Comparison of ENCODE assay signal across 15 cellular contexts in genomic region chr7:150845471-150845870, GRCh38. TPM values are rescaled to one million over a fixed set of nuclear protein-coding genes. Genes with fewer than 3 reads are reported as not detected.
DNase-seq lines count a peak whose midpoint lies in the region; ATAC-seq and TF ChIP-seq lines count a peak whose summit lies in the region.
"Had no signal": no experiment of that assay in that cellular context is flagged by ENCODE, and none has a peak within 500 bp of the region (broad histone marks: within the 10 kb centered on the region; RNA-seq: fewer than 3 reads in every experiment).

No MANE protein-coding gene starts in this region.

- H3K36me3 ChIP-seq in SJCRH30 (no peaks in the 10 kb centered on the region), heart right ventricle (no peaks in the 10 kb centered on the region)
- H3K36me3 ChIP-seq: lower lobe of right lung had no signal

- 5 to 9% methylated on average over 4 of the region's 4 CpGs for WGBS in heart right ventricle, 2 donors

- H3K36me3 Mint-ChIP-seq in activated CD4-positive, alpha-beta memory T cell treated with anti-CD3 and anti-CD28 coated beads, Interleukin-2, amount 10 ng/mL, durations not matched to agents 7 days and 5 days (ENCODE audit: low read depth): no peaks in the 10 kb centered on the region
- H3K36me3 Mint-ChIP-seq in CD4-positive, alpha-beta T cell (ENCODE audit: low read depth): no peaks in the 10 kb centered on the region
- H3K36me3 Mint-ChIP-seq: natural killer cell had no signal

- ATAC-seq in heart right ventricle (peak; percentile 56 to 91 (median 86)), HG03135 (IDR thresholded peaks at IDR 0.05; ENCODE audit: unreplicated experiment) (no peak)
- no peak for ATAC-seq in CD4-positive, alpha-beta T cell (ENCODE audit: poor library complexity)
- ATAC-seq: natural killer cell had no signal

- DNase-seq in AG10803 (ENCODE audit: low read depth): peak; percentile 4
- DNase-seq in SJCRH30: peak; percentile 17 to 32
- peak; percentile 60 to 61 for DNase-seq in heart right ventricle
- DNase-seq in nucleus accumbens (lab: John Stamatoyannopoulos, UW): peak in 31 of 56 donors; percentile 3 to 65 (median 26)
- DNase-seq in GM20000 (ENCODE audit: low spot score): no peak
- DNase-seq in activated CD4-positive, alpha-beta memory T cell treated with anti-CD3 and anti-CD28 coated beads, Interleukin-2, amount 10 ng/mL, durations not matched to agents 7 days and 5 days: no peak
- DNase-seq in CD4-positive, alpha-beta T cell: no peak
- DNase-seq: ACHN; activated CD8-positive, alpha-beta memory T cell treated with anti-CD3 and anti-CD28 coated beads, Interleukin-2, amount 50 U/mL, for 4 hours; activated gamma-delta T cell; foreskin fibroblast; lower lobe of right lung; natural killer cell had no signal

- intact Hi-C loops in heart right ventricle (cut with DNase I): loop anchor here in 1 of 10 donors (5.0 kb wide), 1 partner anchor 48 kb away; no protein-coding TSS in a partner anchor
- intact Hi-C loops in CD4-positive, alpha-beta T cell (cut with DNase I, micrococcal nuclease): no loop called here

- H3K9me3 ChIP-seq in SJCRH30 (replicated peaks) (no peaks in the 10 kb centered on the region), heart right ventricle (no peaks in the 10 kb centered on the region)
- H3K9me3 ChIP-seq in CD4-positive, alpha-beta T cell (ENCODE audit: control insufficient read depth, low read length): no peaks in the 10 kb centered on the region
- H3K9me3 ChIP-seq: lower lobe of right lung had no signal

- H3K27me3 ChIP-seq in SJCRH30: peaks cover 25% of the 10 kb centered on the region
- peaks cover 0 to under 1% (median 0%) of the 10 kb centered on the region in 7 donors for H3K27me3 ChIP-seq in heart right ventricle
- no peaks in the 10 kb centered on the region for H3K27me3 ChIP-seq in CD4-positive, alpha-beta T cell (ENCODE audit: control insufficient read depth, insufficient read depth, low read length)

- H3K27ac Mint-ChIP-seq in activated CD4-positive, alpha-beta memory T cell treated with anti-CD3 and anti-CD28 coated beads, Interleukin-2, amount 10 ng/mL, durations not matched to agents 7 days and 5 days: no peak overlapping the region
- H3K27ac Mint-ChIP-seq in CD4-positive, alpha-beta T cell: no peak overlapping the region
- H3K27ac Mint-ChIP-seq: natural killer cell had no signal

- H3K4me3 ChIP-seq in AG10803 (ENCODE audit: low read length) (no peak overlapping the region), SJCRH30 (no peak overlapping the region), heart right ventricle (no peak overlapping the region)
- H3K4me3 ChIP-seq: lower lobe of right lung had no signal

- H3K27me3 Mint-ChIP-seq in activated CD4-positive, alpha-beta memory T cell treated with anti-CD3 and anti-CD28 coated beads, Interleukin-2, amount 10 ng/mL, durations not matched to agents 7 days and 5 days: peaks cover 15% of the 10 kb centered on the region
- peaks cover 16% of the 10 kb centered on the region for H3K27me3 Mint-ChIP-seq in CD4-positive, alpha-beta T cell

- CTCF ChIA-PET in activated CD4-positive, alpha-beta memory T cell treated with anti-CD3 and anti-CD28 coated beads, Interleukin-2, amount 10 ng/mL, durations not matched to agents 7 days and 5 days (lab: Charles Lee): no interaction called here
- CTCF ChIA-PET in CD4-positive, alpha-beta T cell (lab: Charles Lee): no interaction called here

- H3K27ac ChIP-seq in SJCRH30 (no peak overlapping the region), heart right ventricle (peak overlapping the region in 2 of 10 donors; percentile 7 to 62)
- H3K27ac ChIP-seq in CD4-positive, alpha-beta T cell (ENCODE audit: low read depth, low read length): no peak overlapping the region
- H3K27ac ChIP-seq: lower lobe of right lung had no signal

- H3K4me1 ChIP-seq in SJCRH30 (0 out of 2 replicates have a peak, but pooled peaks cover 2% of the 10 kb centered on the region), heart right ventricle (peaks cover 0 to 18% (median 6%) of the 10 kb centered on the region in 9 donors)
- H3K4me1 ChIP-seq: lower lobe of right lung had no signal

- H3K4me1 Mint-ChIP-seq in activated CD4-positive, alpha-beta memory T cell treated with anti-CD3 and anti-CD28 coated beads, Interleukin-2, amount 10 ng/mL, durations not matched to agents 7 days and 5 days: no peaks in the 10 kb centered on the region
- H3K4me1 Mint-ChIP-seq in CD4-positive, alpha-beta T cell (ENCODE audit: low read depth): no peaks in the 10 kb centered on the region
- H3K4me1 Mint-ChIP-seq: natural killer cell had no signal

- TF ChIP-seq CTCF in AG10803 (conservative IDR thresholded peaks at IDR 0.05; ENCODE audit: low read length) (no peak), heart right ventricle (IDR thresholded peaks at IDR 0.05) (no peak), GM20000 (IDR thresholded peaks at IDR 0.05; ENCODE audit: extremely low read depth, missing control alignments) (no peak)
- TF ChIP-seq CTCF in CD4-positive, alpha-beta T cell (IDR thresholded peaks at IDR 0.05): no peak

- no peaks in the 10 kb centered on the region for H3K9me3 Mint-ChIP-seq in activated CD4-positive, alpha-beta memory T cell treated with anti-CD3 and anti-CD28 coated beads, Interleukin-2, amount 10 ng/mL, durations not matched to agents 7 days and 5 days
- H3K9me3 Mint-ChIP-seq in CD4-positive, alpha-beta T cell: no peaks in the 10 kb centered on the region
- H3K9me3 Mint-ChIP-seq: natural killer cell had no signal

- POLR2A ChIA-PET in activated CD4-positive, alpha-beta memory T cell treated with anti-CD3 and anti-CD28 coated beads, Interleukin-2, amount 10 ng/mL, durations not matched to agents 7 days and 5 days (lab: Charles Lee): no interaction called here
- POLR2A ChIA-PET in CD4-positive, alpha-beta T cell (lab: Charles Lee): no interaction called here

- H3K4me3 Mint-ChIP-seq in activated CD4-positive, alpha-beta memory T cell treated with anti-CD3 and anti-CD28 coated beads, Interleukin-2, amount 10 ng/mL, durations not matched to agents 7 days and 5 days: no peak overlapping the region
- no peak overlapping the region for H3K4me3 Mint-ChIP-seq in CD4-positive, alpha-beta T cell
- H3K4me3 Mint-ChIP-seq: natural killer cell had no signal

RNA-seq across cellular contexts. Expression of gene AOC1, which starts 6.8 kb away (rescaled TPM):
- total RNA-seq in SJCRH30 (2014; rRNA removed; shearing (Covaris generic)): not detected in 2 replicates
- 1 to 10 TPM in 1 of 10 donors, under 1 TPM in 7, not detected in 2; 0.09 to 1.2 (median 0.37) TPM for total RNA-seq in heart right ventricle
- under 1 TPM in 1 of 2 donors, not detected in 1; 0.04 TPM for polyA plus RNA-seq in heart right ventricle
- not detected for total RNA-seq in activated CD4-positive, alpha-beta memory T cell treated with anti-CD3 and anti-CD28 coated beads, Interleukin-2, amount 10 ng/mL, durations not matched to agents 7 days and 5 days
- total RNA-seq in CD4-positive, alpha-beta T cell: not detected
- total RNA-seq: natural killer cell had no signal

RNA-seq across cellular contexts. Expression of gene TMEM176A, which starts 44.9 kb away (rescaled TPM):
- total RNA-seq in SJCRH30 (2014; rRNA removed; shearing (Covaris generic)): not detected in 2 replicates
- total RNA-seq in heart right ventricle: 10 to 100 TPM; 12.1 to 86.6 (median 22.2) TPM
- polyA plus RNA-seq in heart right ventricle: 10 to 100 TPM; 16.8 to 19.2 TPM
- total RNA-seq in activated CD4-positive, alpha-beta memory T cell treated with anti-CD3 and anti-CD28 coated beads, Interleukin-2, amount 10 ng/mL, durations not matched to agents 7 days and 5 days: not detected
- total RNA-seq in CD4-positive, alpha-beta T cell: not detected
- total RNA-seq: SK-MEL-5 had no signal

RNA-seq across cellular contexts. Expression of gene TMEM176B, which starts 45.3 kb away (rescaled TPM):
- not detected in 2 replicates for total RNA-seq in SJCRH30 (2014; rRNA removed; shearing (Covaris generic))
- total RNA-seq in heart right ventricle: 100 to 1,000 TPM in 2 of 10 donors, 10 to 100 TPM in 8; 19.6 to 149 (median 52.6) TPM
- 10 to 100 TPM; 15.9 to 24.8 TPM for polyA plus RNA-seq in heart right ventricle
- not detected for total RNA-seq in activated CD4-positive, alpha-beta memory T cell treated with anti-CD3 and anti-CD28 coated beads, Interleukin-2, amount 10 ng/mL, durations not matched to agents 7 days and 5 days
- not detected for total RNA-seq in CD4-positive, alpha-beta T cell

Comparison
In these comparisons a context has a peak if more than half of its experiments do, and no peak if none do; other contexts are left out.
1. DNase-seq: peak in AG10803 (single experiment), SJCRH30 (2 of 2), heart right ventricle (2 of 2) and nucleus accumbens (31 of 56); none in GM20000 (single experiment), activated CD4-positive, alpha-beta memory T cell treated with anti-CD3 and anti-CD28 coated beads, Interleukin-2, amount 10 ng/mL, durations not matched to agents 7 days and 5 days (single experiment) and CD4-positive, alpha-beta T cell (0 of 10).
2. ATAC-seq: peak in heart right ventricle (8 of 8); none in CD4-positive, alpha-beta T cell (single experiment) and HG03135 (single experiment).
3. RNA of gene TMEM176A, which starts 44.9 kb away (total RNA-seq): 12.1 to 86.6 TPM in heart right ventricle; not detected in SJCRH30, not detected in CD4-positive, alpha-beta T cell and not detected in activated CD4-positive, alpha-beta memory T cell treated with anti-CD3 and anti-CD28 coated beads, Interleukin-2, amount 10 ng/mL, durations not matched to agents 7 days and 5 days; every median in the first group is over 10 times any median in the second.
4. RNA of gene TMEM176B, which starts 45.3 kb away (total RNA-seq): 19.6 to 149 TPM in heart right ventricle; not detected in activated CD4-positive, alpha-beta memory T cell treated with anti-CD3 and anti-CD28 coated beads, Interleukin-2, amount 10 ng/mL, durations not matched to agents 7 days and 5 days, not detected in CD4-positive, alpha-beta T cell and not detected in SJCRH30; every median in the first group is over 10 times any median in the second.